In genomic region chr18:32582455-32582854, GRCh38 we compare ENCODE assay signal across 21 cellular contexts.
"Had no signal": no experiment of that assay in that cellular context is flagged by ENCODE, and none has a peak within 500 bp of the region (broad histone marks: within the 10 kb centered on the region; RNA-seq: fewer than 3 reads in every experiment).

No MANE protein-coding gene starts in this region.

- H3K4me3 Mint-ChIP-seq: activated CD4-positive, alpha-beta T cell treated with anti-CD3 and anti-CD28 coated beads for 36 hours; activated naive CD8-positive, alpha-beta T cell; activated T-helper 1 cell treated with anti-CD3 and anti-CD28 coated beads, Interleukin-12 subunit alpha, Interleukin-12 subunit beta, Interleukin-2, Interleukin-4 antibody, amounts not matched to agents 30 ng/mL and 10 ng/mL and 1 ng/mL, durations not matched to agents 14 hours and 24 hours and 36 hours; immature natural killer cell; mesothelial cell of epicardium; type B pancreatic cell had no signal

- H3K9me3 Mint-ChIP-seq: activated T-helper 1 cell treated with anti-CD3 and anti-CD28 coated beads, Interleukin-12 subunit alpha, Interleukin-12 subunit beta, Interleukin-2, Interleukin-4 antibody, amounts not matched to agents 30 ng/mL and 10 ng/mL and 1 ng/mL, durations not matched to agents 14 hours and 24 hours and 36 hours; immature natural killer cell had no signal

- H3K4me1 ChIP-seq: gastrocnemius medialis, heart left ventricle, SJSA1, suprapubic skin had no signal

- H3K36me3 Mint-ChIP-seq: activated naive CD8-positive, alpha-beta T cell; immature natural killer cell; type B pancreatic cell had no signal

- H3K27me3 Mint-ChIP-seq: type B pancreatic cell had no signal

- H3K36me3 ChIP-seq: brain microvascular endothelial cell, gastrocnemius medialis, heart left ventricle, SJSA1, suprapubic skin had no signal

- H3K27me3 ChIP-seq: brain microvascular endothelial cell, gastrocnemius medialis, SJSA1, suprapubic skin had no signal

- H3K4me3 ChIP-seq: dorsolateral prefrontal cortex, gastrocnemius medialis, heart left ventricle, lung, SJSA1, suprapubic skin had no signal

- H3K27ac ChIP-seq: brain microvascular endothelial cell, dorsolateral prefrontal cortex, epithelial cell of prostate, gastrocnemius medialis, heart left ventricle, SJSA1, suprapubic skin had no signal

- H3K9me3 ChIP-seq: gastrocnemius medialis, heart left ventricle, SJSA1 had no signal

- FAIRE-seq: colon had no signal

- H3K4me1 Mint-ChIP-seq: activated CD4-positive, alpha-beta T cell treated with anti-CD3 and anti-CD28 coated beads for 36 hours; immature natural killer cell had no signal

- H3K27ac Mint-ChIP-seq: activated CD4-positive, alpha-beta T cell treated with anti-CD3 and anti-CD28 coated beads for 36 hours; activated naive CD8-positive, alpha-beta T cell; activated T-helper 1 cell treated with anti-CD3 and anti-CD28 coated beads, Interleukin-12 subunit alpha, Interleukin-12 subunit beta, Interleukin-2, Interleukin-4 antibody, amounts not matched to agents 30 ng/mL and 10 ng/mL and 1 ng/mL, durations not matched to agents 14 hours and 24 hours and 36 hours; immature natural killer cell; mesothelial cell of epicardium; type B pancreatic cell had no signal

- DNase-seq: activated CD4-positive, alpha-beta T cell treated with anti-CD3 and anti-CD28 coated beads for 36 hours; activated CD4-positive, alpha-beta T cell treated with anti-CD3 and anti-CD28 coated beads, Interleukin-2, amount 50 U/mL, for 48 hours; brain microvascular endothelial cell; central memory CD4-positive, alpha-beta T cell; dorsolateral prefrontal cortex; gastrocnemius medialis; heart left ventricle; immature natural killer cell; left colon; stimulated activated CD4-positive, alpha-beta T cell treated with anti-CD3 and anti-CD28 coated beads, Interleukin-2, amount 100 ng/mL, for 24 hours; stimulated activated naive CD8-positive, alpha-beta T cell treated with anti-CD3 and anti-CD28 coated beads, Interleukin-15, Interleukin-2, amounts not matched to agents 100 U/mL and 50 U/mL, for 24 hours; T-helper 2 cell had no signal
